8 cellular contexts compared by ENCODE assay signal in genomic region chr2:160494243-160494642, GRCh38. TPM values are rescaled to one million over a fixed set of nuclear protein-coding genes. Genes with fewer than 3 reads are reported as not detected.
DNase-seq lines count a peak whose midpoint lies in the region; ATAC-seq and TF ChIP-seq lines count a peak whose summit lies in the region.

No MANE protein-coding gene starts in this region.

- intact Hi-C loops in A673 (cut with micrococcal nuclease; ENCODE audit: unreplicated experiment) (loop anchor here (5.0 to 10.0 kb wide), 4 partner anchors 67 to 219 kb away; no protein-coding TSS in a partner anchor), IMR-90 (cut with micrococcal nuclease) (loop anchor here (5.0 to 10.0 kb wide), 7 partner anchors 67 to 671 kb away; partner anchors contain the start of gene TANK)

- no peaks in the 10 kb centered on the region for H3K27me3 ChIP-seq in A673 (replicated peaks; ENCODE audit: insufficient read depth, low read depth, low read length, poor library complexity)
- H3K27me3 ChIP-seq in IMR-90 (ENCODE audit: control insufficient read depth, insufficient read depth, low read length), result no peaks in the 10 kb centered on the region

- in situ Hi-C loops in IMR-90 (cut with MboI; ENCODE audit: low sequenced_read_pairs), result loop anchor here (5.0 kb wide), 1 partner anchor 478 kb away; no protein-coding TSS in a partner anchor

- peak overlapping the region; percentile 97 for H3K4me3 ChIP-seq in A673 (ENCODE audit: low read depth, low read length, poor library complexity, severe bottlenecking)
- H3K4me3 ChIP-seq in IMR-90 (ENCODE audit: insufficient read depth, low read depth, low read length), result peak overlapping the region; percentile 98
- H3K4me3 ChIP-seq in mesodermal cell (ENCODE audit: extremely low read depth, insufficient read depth, low read length, poor library complexity, severe bottlenecking), result peak overlapping the region; percentile 83

- peak overlapping the region; percentile 92 for H3K18ac ChIP-seq in IMR-90 (ENCODE audit: low read depth, low read length)

- peak overlapping the region; percentile 93 for H3K23ac ChIP-seq in IMR-90 (ENCODE audit: low read depth, low read length)

- TF ChIP-seq POLR2A in IMR-90 (IDR thresholded peaks at IDR 0.05; ENCODE audit: low read depth, low read length), result no peak
- TF ChIP-seq POLR2A in GM18505 (IDR thresholded peaks at IDR 0.05; ENCODE audit: borderline replicate concordance, extremely low read depth, insufficient read depth, insufficient read length), result no peak

- H2BK5ac ChIP-seq in IMR-90 (ENCODE audit: low read depth, low read length, poor library complexity, severe bottlenecking), result peak overlapping the region; percentile 95

- H4K8ac ChIP-seq in IMR-90 (ENCODE audit: low read depth in 2 of 2, low read length in 2 of 2), result peak overlapping the region; percentile 73 to 88

- peak overlapping the region; percentile 84; the same call in 2 of the 3 replicates for H2BK15ac ChIP-seq in IMR-90 (ENCODE audit: low read depth, low read length)

- peak overlapping the region; percentile 81 for H2AK9ac ChIP-seq in IMR-90 (replicated peaks; ENCODE audit: low read depth, low read length, poor library complexity)

- peak overlapping the region; percentile 59 for H2BK20ac ChIP-seq in IMR-90 (ENCODE audit: low read depth, low read length)

- DNase-seq in A673 (ENCODE audit: low spot score) (peak; percentile 17), IMR-90 (no peak), caudate nucleus (lab: John Stamatoyannopoulos, UW) (peak in 4 of 61 donors; percentile 7 to 33 (median 25))
- DNase-seq in effector CD4-positive, alpha-beta T cell, result no peak

- peak overlapping the region; percentile 94 for H3K4ac ChIP-seq in IMR-90 (ENCODE audit: low read depth, low read length)

- peaks cover 23% of the 10 kb centered on the region for H3K4me1 ChIP-seq in A673 (ENCODE audit: insufficient read depth, low read length, poor library complexity, severe bottlenecking)
- peaks cover 6% of the 10 kb centered on the region for H3K4me1 ChIP-seq in IMR-90 (ENCODE audit: control insufficient read depth, insufficient read depth, low read length)
- H3K4me1 ChIP-seq in mesodermal cell (ENCODE audit: control insufficient read depth, insufficient read depth, low read length, poor library complexity, severe bottlenecking), result peaks cover 4% of the 10 kb centered on the region

- H3K79me1 ChIP-seq in IMR-90 (ENCODE audit: low read depth in 1 of 2, low read length in 2 of 2), result peaks cover 3 to 16% of the 10 kb centered on the region in 2 experiments; a peak in 3 of 4 replicates

- peak overlapping the region; percentile 96 for H2AK5ac ChIP-seq in IMR-90 (ENCODE audit: low read depth, low read length)

- POLR2A ChIA-PET in A673 (lab: Charles Lee; ENCODE audit: low non-redundant PET), result interaction anchor here (0.6 kb wide), 1 partner anchor 66 kb away, joined by 6 read pairs; no protein-coding TSS in a partner anchor
- POLR2A ChIA-PET in IMR-90 (lab: Charles Lee; ENCODE audit: unreplicated experiment), result no interaction called here

- H3K4me2 ChIP-seq in IMR-90 (ENCODE audit: low read depth, low read length), result peak overlapping the region; percentile 99

- no peak for ATAC-seq in IMR-90 (ENCODE audit: low read depth)
- no peak for ATAC-seq in GM18505 (IDR thresholded peaks at IDR 0.05; ENCODE audit: unreplicated experiment)
- no peak for ATAC-seq in HG03442 (IDR thresholded peaks at IDR 0.05; ENCODE audit: unreplicated experiment)
- no peak for ATAC-seq in GM18517 (IDR thresholded peaks at IDR 0.05; ENCODE audit: unreplicated experiment)

- H3K27ac ChIP-seq in A673 (ENCODE audit: low read depth, low read length, poor library complexity, severe bottlenecking) (peak overlapping the region; percentile 93), IMR-90 (ENCODE audit: insufficient read depth, low read length) (peak overlapping the region; percentile 100), caudate nucleus (ENCODE audit: low read depth, low read length) (peak overlapping the region; percentile 62), mesodermal cell (ENCODE audit: low read depth, low read length, severe bottlenecking) (peak overlapping the region; percentile 90)

- BruUV-seq in A673 (replicated peaks; lab: Mats Ljungman, UMichigan) (no TSS peak), IMR-90 (replicated peaks; lab: Mats Ljungman, UMichigan) (no TSS peak)

- H3K9me3 ChIP-seq in A673 (ENCODE audit: low read depth, low read length, poor library complexity, severe bottlenecking) (no peaks in the 10 kb centered on the region), IMR-90 (ENCODE audit: control insufficient read depth, insufficient read depth, low read length) (no peaks in the 10 kb centered on the region), mesodermal cell (ENCODE audit: control insufficient read depth, low read length) (no peaks in the 10 kb centered on the region)

- no peaks in the 10 kb centered on the region for H3K9me1 ChIP-seq in IMR-90 (ENCODE audit: insufficient read depth, low read length)

- H3K56ac ChIP-seq in IMR-90 (ENCODE audit: extremely low read depth, insufficient read depth, low read length), result peak overlapping the region; percentile 60

- no CpG with 5 or more reads among the region's 8 CpGs for WGBS in IMR-90 (ENCODE audit: extremely low coverage in 2 of 2, insufficient read length in 1 of 2), 2 experiments
- 28% methylated on average over 4 of the region's 8 CpGs; no CpG with 5 or more reads in 1 of the 2 experiments for WGBS in mesodermal cell (ENCODE audit: insufficient coverage in 2 of 2), 2 experiments

- CTCF ChIA-PET in A673 (lab: Charles Lee) (no interaction called here), IMR-90 (lab: Yijun Ruan, JAX) (no interaction called here)

- peak overlapping the region; percentile 89 for H4K91ac ChIP-seq in IMR-90 (ENCODE audit: insufficient read depth, low read depth, low read length)

- peak overlapping the region; percentile 92 for H4K5ac ChIP-seq in IMR-90 (ENCODE audit: low read depth, low read length)

- peak overlapping the region; percentile 84 for H2BK120ac ChIP-seq in IMR-90 (ENCODE audit: low read depth, low read length)

- H4K20me1 ChIP-seq in IMR-90 (ENCODE audit: insufficient read depth, low read length), result peaks cover 4% of the 10 kb centered on the region; the same call in 1 of the 2 replicates

- H3K14ac ChIP-seq in IMR-90 (replicated peaks; ENCODE audit: low read depth, low read length), result peak overlapping the region; percentile 84

- TF ChIP-seq CTCF in A673 (conservative IDR thresholded peaks at IDR 0.05; ENCODE audit: low read depth, low read length) (no peak), IMR-90 (conservative IDR thresholded peaks at IDR 0.05; ENCODE audit: low read depth, low read length) (no peak)

- dilution Hi-C loops in IMR-90 (cut with HindIII; ENCODE audit: low sequenced_read_pairs, unreplicated experiment), result no loop called here

- H3K9ac ChIP-seq in IMR-90 (ENCODE audit: low read depth, low read length), result peak overlapping the region; percentile 100

- no peaks in the 10 kb centered on the region for H3K36me3 ChIP-seq in A673 (ENCODE audit: insufficient read depth, low read length, poor library complexity, severe bottlenecking)
- no peaks in the 10 kb centered on the region for H3K36me3 ChIP-seq in IMR-90 (ENCODE audit: control insufficient read depth, insufficient read depth, low read length)
- no peaks in the 10 kb centered on the region for H3K36me3 ChIP-seq in mesodermal cell (ENCODE audit: control insufficient read depth, insufficient read depth, low read length)

- TF ChIP-seq RAD21 in IMR-90 (IDR thresholded peaks at IDR 0.05; ENCODE audit: low read length), result no peak

- H2AFZ ChIP-seq in IMR-90 (replicated peaks; ENCODE audit: low read length, poor library complexity), result peak overlapping the region; percentile 97

TF ChIP-seq in IMR-90, 13 proteins besides CTCF, POLR2A, EP300 and RAD21:
- no peak for TF ChIP-seq CHD1 (IDR thresholded peaks at IDR 0.05; ENCODE audit: low read depth, low read length)
- TF ChIP-seq CEBPB (IDR thresholded peaks at IDR 0.05; ENCODE audit: low read depth, low read length), result no peak
- no peak for TF ChIP-seq MAZ (IDR thresholded peaks at IDR 0.05; ENCODE audit: borderline replicate concordance, low read depth, low read length)
- TF ChIP-seq MAFK (IDR thresholded peaks at IDR 0.05; ENCODE audit: low read depth, low read length), result no peak
- TF ChIP-seq RCOR1 (IDR thresholded peaks at IDR 0.05; ENCODE audit: insufficient replicate concordance, low read length), result no peak
- TF ChIP-seq RFX5 (IDR thresholded peaks at IDR 0.05; ENCODE audit: low read depth, low read length), result no peak
- TF ChIP-seq NFE2L2 (IDR thresholded peaks at IDR 0.05; ENCODE audit: low read depth, low read length), result no peak
- TF ChIP-seq BHLHE40 (IDR thresholded peaks at IDR 0.05; ENCODE audit: low read depth, low read length), result no peak
- no peak for TF ChIP-seq FOS (IDR thresholded peaks at IDR 0.05; ENCODE audit: low read depth, low read length)
- no peak for TF ChIP-seq SMC3 (IDR thresholded peaks at IDR 0.05; ENCODE audit: low read depth, low read length)
- no peak for TF ChIP-seq USF2 (IDR thresholded peaks at IDR 0.05; ENCODE audit: low read depth, low read length)
- TF ChIP-seq MXI1 (IDR thresholded peaks at IDR 0.05; ENCODE audit: borderline replicate concordance, low read depth, low read length), result no peak
- TF ChIP-seq, protein P1, sequence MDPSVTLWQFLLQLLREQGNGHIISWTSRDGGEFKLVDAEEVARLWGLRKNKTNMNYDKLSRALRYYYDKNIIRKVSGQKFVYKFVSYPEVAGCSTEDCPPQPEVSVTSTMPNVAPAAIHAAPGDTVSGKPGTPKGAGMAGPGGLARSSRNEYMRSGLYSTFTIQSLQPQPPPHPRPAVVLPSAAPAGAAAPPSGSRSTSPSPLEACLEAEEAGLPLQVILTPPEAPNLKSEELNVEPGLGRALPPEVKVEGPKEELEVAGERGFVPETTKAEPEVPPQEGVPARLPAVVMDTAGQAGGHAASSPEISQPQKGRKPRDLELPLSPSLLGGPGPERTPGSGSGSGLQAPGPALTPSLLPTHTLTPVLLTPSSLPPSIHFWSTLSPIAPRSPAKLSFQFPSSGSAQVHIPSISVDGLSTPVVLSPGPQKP (IDR thresholded peaks at IDR 0.05; ENCODE audit: borderline replicate concordance, low read depth, low read length), result no peak

RNA-seq across cellular contexts. Expression of gene RBMS1, which starts 0.6 kb away (rescaled TPM):
- 80.5 and 84.9 TPM in 2 replicates for total RNA-seq in A673 (2021)
- 64.9 and 73.6 TPM in 2 replicates for total RNA-seq in IMR-90 (2012; rRNA removed)
- 43.5 and 45.9 TPM in 2 replicates for polyA plus RNA-seq in IMR-90 (2012; rRNA removed)
- polyA plus RNA-seq in IMR-90 (2012; cell fraction: cytosol; rRNA removed), result 12.0 and 17.3 TPM in 2 replicates
- 21.4 and 98.7 TPM in 2 replicates for polyA plus RNA-seq in IMR-90 (2012; cell fraction: nucleus; rRNA removed; ENCODE audit: low replicate concordance)
- 119 TPM for polyA plus RNA-seq in mesodermal cell (2013, experiment 1 of 2)
- polyA plus RNA-seq in mesodermal cell (2013, experiment 2 of 2), result 127 TPM
